ENCODE assay signal across 9 cellular contexts in the genomic region with DNA sequence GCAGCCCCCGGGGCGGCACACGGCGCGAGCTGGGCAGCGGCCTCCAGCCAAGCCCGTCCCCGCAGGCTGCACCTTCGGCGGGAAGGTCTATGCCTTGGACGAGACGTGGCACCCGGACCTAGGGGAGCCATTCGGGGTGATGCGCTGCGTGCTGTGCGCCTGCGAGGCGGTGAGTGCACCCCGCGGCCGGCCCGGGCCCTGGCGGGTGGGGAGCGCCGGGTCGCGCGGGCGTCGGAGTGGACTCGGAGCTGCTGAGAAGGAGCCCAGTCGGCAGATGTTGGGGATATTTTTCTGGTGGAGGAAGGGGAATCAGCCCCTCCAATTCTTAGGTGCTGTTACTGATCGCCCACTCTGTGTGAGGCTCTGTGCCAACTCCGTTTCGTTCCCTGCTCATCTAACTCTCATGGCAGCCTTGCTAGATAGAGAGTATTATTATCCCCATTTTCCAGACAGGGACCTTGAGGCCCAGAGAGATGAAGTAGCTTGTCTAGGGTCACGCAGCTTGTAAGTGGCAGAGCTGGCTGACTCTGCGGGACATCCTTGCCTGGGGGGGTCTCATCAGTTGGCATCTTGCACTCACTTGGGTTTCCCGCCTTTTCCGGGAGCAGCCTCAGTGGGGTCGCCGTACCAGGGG. TPM values are rescaled to one million over a fixed set of nuclear protein-coding genes. Genes with fewer than 3 reads are reported as not detected.
DNase-seq lines count a peak whose midpoint lies in the region; ATAC-seq and TF ChIP-seq lines count a peak whose summit lies in the region.
"Had no signal": no experiment of that assay in that cellular context is flagged by ENCODE, and none has a peak within 500 bp of the region (broad histone marks: within the 10 kb centered on the region; RNA-seq: fewer than 3 reads in every experiment).

No MANE protein-coding gene starts in this region.

- H3K36me3 Mint-ChIP-seq in IgD-negative memory B cell (peaks cover 2% of the 10 kb centered on the region), endodermal cell (ENCODE audit: low read depth) (no peaks in the 10 kb centered on the region), nephron (ENCODE audit: low read depth) (no peaks in the 10 kb centered on the region)

- peak overlapping the region; percentile 69 for H3K4me3 ChIP-seq in ACC112 (ENCODE audit: low read depth, low read length)
- peak overlapping the region; percentile 64 for H3K4me3 ChIP-seq in endodermal cell (ENCODE audit: low read length)

- 0 to 3% methylated on average over 32 to 42 of the region's 42 CpGs for WGBS in endodermal cell (ENCODE audit: insufficient coverage in 1 of 2, insufficient read length in 1 of 2), 2 experiments

- no peak overlapping the region for H3K9ac ChIP-seq in endodermal cell (ENCODE audit: extremely low read depth, low read length, poor library complexity, severe bottlenecking)

- no peak overlapping the region for H2AFZ ChIP-seq in ACC112 (ENCODE audit: low read length, unreplicated experiment)

- H3K4me1 Mint-ChIP-seq in IgD-negative memory B cell (peaks cover 0 to 8% (median 3%) of the 10 kb centered on the region in 3 donors), endodermal cell (peaks cover 28% of the 10 kb centered on the region), nephron (peaks cover 38% of the 10 kb centered on the region)

- H3K27me3 Mint-ChIP-seq in IgD-negative memory B cell (peaks cover 49% of the 10 kb centered on the region), endodermal cell (ENCODE audit: insufficient read depth) (peaks cover 57% of the 10 kb centered on the region), nephron (ENCODE audit: low read depth) (peaks cover 46% of the 10 kb centered on the region)

- H3K27ac ChIP-seq in ACC112 (ENCODE audit: low read depth, low read length) (no peak overlapping the region), endodermal cell (ENCODE audit: low read depth, low read length) (no peak overlapping the region)

- H3K79me2 ChIP-seq in ACC112 (ENCODE audit: control insufficient read depth, insufficient read depth, low read length, unreplicated experiment), result no peaks in the 10 kb centered on the region

- no peak overlapping the region for H3K27ac Mint-ChIP-seq in IgD-negative memory B cell
- H3K27ac Mint-ChIP-seq in endodermal cell, result no peak overlapping the region
- no peak overlapping the region for H3K27ac Mint-ChIP-seq in nephron

- TF ChIP-seq CTCF in endodermal cell (conservative IDR thresholded peaks at IDR 0.05) (no peak), nephron (IDR thresholded peaks at IDR 0.05; ENCODE audit: unreplicated experiment in 3 of 3) (no peak)

- H3K4me3 Mint-ChIP-seq in IgD-negative memory B cell (peak overlapping the region; percentile 39 to 90 (median 74)), endodermal cell (peak overlapping the region; percentile 52), nephron (peak overlapping the region; percentile 76 to 87 (median 87))

- peaks cover 54% of the 10 kb centered on the region for H3K27me3 ChIP-seq in ACC112 (ENCODE audit: insufficient read depth, low read length)
- peaks cover 46% of the 10 kb centered on the region for H3K27me3 ChIP-seq in endodermal cell (ENCODE audit: control insufficient read depth, insufficient read depth, low read length, poor library complexity, severe bottlenecking)

- no peak for ATAC-seq in esophagus mucosa

- no peaks in the 10 kb centered on the region for H3K9me3 Mint-ChIP-seq in IgD-negative memory B cell
- no peaks in the 10 kb centered on the region for H3K9me3 Mint-ChIP-seq in endodermal cell
- H3K9me3 Mint-ChIP-seq in nephron, result no peaks in the 10 kb centered on the region

- H3K36me3 ChIP-seq in ACC112 (ENCODE audit: insufficient read depth, low read length) (no peaks in the 10 kb centered on the region), endodermal cell (ENCODE audit: control insufficient read depth, insufficient read depth, low read length) (no peaks in the 10 kb centered on the region)

- no peaks in the 10 kb centered on the region for H3K4me1 ChIP-seq in ACC112 (ENCODE audit: control insufficient read depth, insufficient read depth, low read length, unreplicated experiment)
- peaks cover 6% of the 10 kb centered on the region for H3K4me1 ChIP-seq in endodermal cell (ENCODE audit: control insufficient read depth, insufficient read depth, low read length)

- DNase-seq in endodermal cell (peak; percentile 64), activated gamma-delta T cell treated with Interleukin-2 at 50 U/mL for 16 hours (no peak), ureter (ENCODE audit: low spot score) (no peak)
- DNase-seq in stimulated activated CD8-positive, alpha-beta memory T cell treated with anti-CD3 and anti-CD28 coated beads, Interleukin-4, amount 100 ng/mL, for 48 hours, result no peak

- H3K9me3 ChIP-seq in endodermal cell (ENCODE audit: control insufficient read depth, low read length), result no peaks in the 10 kb centered on the region

RNA-seq across cellular contexts. Expression of a gene that starts 0.9 kb away (rescaled TPM):
- polyA plus RNA-seq in IgD-negative memory B cell, result not detected
- 10 to 100 TPM in 1 of 2 donors, 1 to 10 TPM in 1; 5.0 to 17.4 TPM for total RNA-seq in endodermal cell
- 8.2 TPM for polyA plus RNA-seq in endodermal cell (2013, experiment 1 of 2)
- 6.7 TPM for polyA plus RNA-seq in endodermal cell (2013, experiment 2 of 2)
- 0.84 TPM for total RNA-seq in esophagus mucosa
- total RNA-seq in ureter, result 16.8 TPM

RNA-seq across cellular contexts. Expression of a gene that starts 2.7 kb away (rescaled TPM):
- polyA plus RNA-seq in IgD-negative memory B cell, result 0.14 TPM
- total RNA-seq in endodermal cell (1 to 10 TPM; 1.4 to 1.7 TPM), esophagus mucosa (not detected), ureter (0.89 TPM)
- polyA plus RNA-seq in endodermal cell (2013, experiment 1 of 2), result 1.2 TPM
- polyA plus RNA-seq in endodermal cell (2013, experiment 2 of 2), result 1.4 TPM
- total RNA-seq: HT1080 had no signal

RNA-seq across cellular contexts. Expression of a gene that starts 19.2 kb away (rescaled TPM):
- 40.8 TPM for polyA plus RNA-seq in IgD-negative memory B cell
- total RNA-seq in endodermal cell (100 to 1,000 TPM in 1 of 2 donors, 10 to 100 TPM in 1; 95.9 to 117 TPM), esophagus mucosa (46.0 TPM), ureter (79.6 TPM)
- polyA plus RNA-seq in endodermal cell (2013, experiment 1 of 2), result 119 TPM
- 99.0 TPM for polyA plus RNA-seq in endodermal cell (2013, experiment 2 of 2)

RNA-seq across cellular contexts. Expression of a gene that starts 19.3 kb away (rescaled TPM):
- 0.53 TPM for polyA plus RNA-seq in IgD-negative memory B cell
- 10 to 100 TPM; 32.4 to 38.4 TPM for total RNA-seq in endodermal cell
- polyA plus RNA-seq in endodermal cell (2013, experiment 1 of 2), result 27.9 TPM
- 23.3 TPM for polyA plus RNA-seq in endodermal cell (2013, experiment 2 of 2)
- 3.4 TPM for total RNA-seq in esophagus mucosa
- 11.7 TPM for total RNA-seq in ureter

RNA-seq across cellular contexts. Expression of a gene that starts 43.3 kb away (rescaled TPM):
- polyA plus RNA-seq in IgD-negative memory B cell, result 2.6 TPM
- 10 to 100 TPM; 18.3 to 24.1 TPM for total RNA-seq in endodermal cell
- 28.0 TPM for polyA plus RNA-seq in endodermal cell (2013, experiment 1 of 2)
- 25.5 TPM for polyA plus RNA-seq in endodermal cell (2013, experiment 2 of 2)
- 7.3 TPM for total RNA-seq in esophagus mucosa
- 13.5 TPM for total RNA-seq in ureter
